In the genomic region with DNA sequence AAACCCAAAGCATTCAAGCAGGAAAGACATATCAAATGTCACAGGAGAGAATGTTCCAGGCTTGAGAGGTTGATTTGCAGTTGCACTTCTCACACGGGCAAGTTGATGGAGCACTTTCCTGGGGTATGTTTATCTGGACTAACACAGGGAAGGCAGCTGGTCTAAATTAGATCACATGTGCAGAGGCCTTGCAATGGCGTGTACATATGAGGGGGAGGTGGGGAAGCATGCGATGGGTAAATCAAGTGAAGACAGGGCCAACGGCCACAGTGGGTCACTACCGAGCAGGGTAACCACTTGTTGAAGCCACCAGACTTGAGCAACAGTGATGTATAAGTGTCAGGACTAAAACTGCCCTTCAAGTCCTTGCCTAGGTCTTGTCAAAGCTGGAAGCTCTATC, we compare ENCODE assay signal across 19 cellular contexts.
DNase-seq lines count a peak whose midpoint lies in the region; ATAC-seq, FAIRE-seq and TF ChIP-seq lines count a peak whose summit lies in the region.
"Had no signal": no experiment of that assay in that cellular context is flagged by ENCODE, and none has a peak within 500 bp of the region (broad histone marks: within the 10 kb centered on the region; RNA-seq: fewer than 3 reads in every experiment).

No MANE protein-coding gene starts in this region.

- H3K4me1 ChIP-seq in Caco-2 (peaks cover 46% of the 10 kb centered on the region), H1 (replicated peaks in 1 of 4; ENCODE audit: control insufficient read depth in 3 of 4, insufficient read depth in 4 of 4, low read length in 3 of 4) (no peaks in the 10 kb centered on the region)

- no peak for TF ChIP-seq POLR2A in H1 (IDR thresholded peaks at IDR 0.05; ENCODE audit: control extremely low read depth in 1 of 2, low read depth in 2 of 2, low read length in 2 of 2)

- no peaks in the 10 kb centered on the region for H3K79me2 ChIP-seq in H1 (ENCODE audit: control insufficient read depth in 1 of 2, insufficient read depth in 2 of 2, low read length in 2 of 2)

- peaks cover 20% of the 10 kb centered on the region for H3K4me1 Mint-ChIP-seq in T-helper 1 cell treated with Interleukin-12 subunit alpha and Interleukin-12 subunit beta and Interleukin-4 antibody, amounts not matched to agents 30 μg/mL and 1 μg/mL, for 36 hours (ENCODE audit: low read depth)
- peaks cover 63% of the 10 kb centered on the region for H3K4me1 Mint-ChIP-seq in Caco-2 (ENCODE audit: low read depth, unreplicated experiment)

- H3K4ac ChIP-seq in H1 (replicated peaks; ENCODE audit: insufficient read length, low read depth, low read length): no peak overlapping the region

- H2BK120ac ChIP-seq in H1 (replicated peaks; ENCODE audit: low read depth, low read length): no peak overlapping the region

- ATAC-seq in HG02884 (IDR thresholded peaks at IDR 0.05; ENCODE audit: unreplicated experiment): no peak
- ATAC-seq: PC-3 had no signal

- H3K4me3 ChIP-seq in Caco-2 (ENCODE audit: low read depth, low read length) (no peak overlapping the region), H1 (ENCODE audit: extremely low read depth in 1 of 4, insufficient read depth in 2 of 4, low read depth in 3 of 4, low read length in 4 of 4) (no peak overlapping the region)

- H3K27me3 ChIP-seq in Caco-2 (replicated peaks; ENCODE audit: control insufficient read depth, insufficient read depth, low read length) (no peaks in the 10 kb centered on the region), H1 (replicated peaks in 1 of 4; ENCODE audit: control insufficient read depth in 3 of 4, extremely low read depth in 1 of 4, insufficient read depth in 3 of 4, low read length in 3 of 4) (no peaks in the 10 kb centered on the region)

- H3K18ac ChIP-seq in H1 (ENCODE audit: extremely low read depth, low read length): no peak overlapping the region

- TF ChIP-seq CTCF in Caco-2 (IDR thresholded peaks at IDR 0.05; ENCODE audit: insufficient read depth in 1 of 2, low read depth in 1 of 2, low read length in 1 of 2, severe bottlenecking in 1 of 2, unreplicated experiment in 1 of 2) (no peak), H1 (IDR thresholded peaks at IDR 0.05; ENCODE audit: control extremely low read depth in 1 of 3, insufficient read depth in 1 of 3, low read depth in 1 of 3, low read length in 3 of 3) (peak in 2 of 3 experiments; percentile 24 to 33; a peak in 2 of 4 replicates)

- H4K5ac ChIP-seq in H1 (ENCODE audit: insufficient read length, low read depth, low read length): no peak overlapping the region

- TF ChIP-seq RAD21 in H1 (IDR thresholded peaks at IDR 0.05 in 1 of 2, conservative IDR thresholded peaks at IDR 0.05 in 1 of 2; ENCODE audit: low read depth in 2 of 2, low read length in 2 of 2): peak; percentile 21 to 47; a peak in 3 of 4 replicates

- H3K36me3 Mint-ChIP-seq in T-helper 1 cell treated with Interleukin-12 subunit alpha and Interleukin-12 subunit beta and Interleukin-4 antibody, amounts not matched to agents 30 μg/mL and 1 μg/mL, for 36 hours (ENCODE audit: low read depth): peaks cover 4% of the 10 kb centered on the region
- H3K36me3 Mint-ChIP-seq in Caco-2 (ENCODE audit: insufficient read depth, unreplicated experiment): peaks cover 4% of the 10 kb centered on the region

- H3K56ac ChIP-seq in H1 (replicated peaks; ENCODE audit: insufficient read length, low read depth, low read length): no peak overlapping the region

- no peak overlapping the region for H2BK5ac ChIP-seq in H1 (ENCODE audit: low read depth, low read length)

- no peak overlapping the region for H3K27ac ChIP-seq in H1 (ENCODE audit: low read depth, low read length)

- no peak for FAIRE-seq in H1 (lab: Jason Lieb, UNC)
- FAIRE-seq: A204.1, GM12891, GM19239 had no signal

- H3K9ac ChIP-seq in H1 (replicated peaks in 1 of 4; ENCODE audit: extremely low read depth in 1 of 4, low read depth in 3 of 4, low read length in 3 of 4): no peak overlapping the region

- DNase-seq in T-helper 1 cell: no peak
- DNase-seq in Caco-2: no peak
- peak; percentile 41 for DNase-seq in SK-N-DZ (ENCODE audit: low spot score)
- no peak for DNase-seq in H1 (ENCODE audit: low read depth in 1 of 2, low spot score in 2 of 2)
- DNase-seq in HuH-7.5 (ENCODE audit: low spot score): no peak
- no peak for DNase-seq in NCI-H2107 (lab: John Stamatoyannopoulos, UW)
- DNase-seq: C1 segment of cervical spinal cord, COR-L47, Karpas-422, NCI-H1436, NCI-H2081, NCI-H345, NCI-H69, PC-3 had no signal

- H3K9me3 ChIP-seq in Caco-2 (no peaks in the 10 kb centered on the region), H1 (ENCODE audit: insufficient read depth in 2 of 2, low read depth in 1 of 2, low read length in 1 of 2) (no peaks in the 10 kb centered on the region)

- no peak overlapping the region for H2BK12ac ChIP-seq in H1 (ENCODE audit: low read depth, low read length)

- H3K27ac Mint-ChIP-seq in T-helper 1 cell treated with Interleukin-12 subunit alpha and Interleukin-12 subunit beta and Interleukin-4 antibody, amounts not matched to agents 30 μg/mL and 1 μg/mL, for 36 hours: peak overlapping the region; percentile 50
- peak overlapping the region; percentile 65 for H3K27ac Mint-ChIP-seq in Caco-2 (ENCODE audit: unreplicated experiment)

- 96% methylated on average over 5 of the region's 5 CpGs; no CpG with 5 or more reads in 1 of the 2 experiments for WGBS in H1 (ENCODE audit: extremely low coverage in 1 of 2, insufficient coverage in 1 of 2, insufficient read length in 1 of 2, insufficient replicate concordance in 2 of 2, low coverage in 1 of 2, low lambda C conversion rate in 2 of 2, missing lambda C conversion rate in 1 of 2), 2 experiments

- TF ChIP-seq EP300 in H1 (IDR thresholded peaks at IDR 0.05; ENCODE audit: borderline replicate concordance in 1 of 2, low read depth in 2 of 2, low read length in 2 of 2): no peak

- H3K27me3 Mint-ChIP-seq in T-helper 1 cell treated with Interleukin-12 subunit alpha and Interleukin-12 subunit beta and Interleukin-4 antibody, amounts not matched to agents 30 μg/mL and 1 μg/mL, for 36 hours (ENCODE audit: low read depth): no peaks in the 10 kb centered on the region
- H3K27me3 Mint-ChIP-seq in Caco-2 (ENCODE audit: insufficient read depth, unreplicated experiment): no peaks in the 10 kb centered on the region

- no peak overlapping the region for H2BK20ac ChIP-seq in H1 (ENCODE audit: low read length)

- POLR2A ChIA-PET in Caco-2 (lab: Charles Lee) (no interaction called here), H1 (lab: Charles Lee; ENCODE audit: partially characterized antibody) (interaction anchor here (0.6 kb wide), 1 partner anchor 38 kb away, joined by 3 read pairs; no protein-coding TSS in a partner anchor)

- H3K4me2 ChIP-seq in H1 (ENCODE audit: insufficient read depth in 1 of 2, low read depth in 2 of 2, low read length in 2 of 2): no peak overlapping the region

- no peak overlapping the region for H4K91ac ChIP-seq in H1 (replicated peaks; ENCODE audit: insufficient read length, low read length)

- CTCF ChIA-PET in Caco-2 (lab: Charles Lee): no interaction called here
- CTCF ChIA-PET in H1 (lab: Charles Lee; ENCODE audit: partially characterized antibody): interaction anchor here (0.7 to 1.3 kb wide), 3 partner anchors 10 to 976 kb away, joined by 3 read pairs; no protein-coding TSS in a partner anchor

- no peak overlapping the region for H2BK15ac ChIP-seq in H1 (ENCODE audit: low read length)

- no peak overlapping the region for H2AFZ ChIP-seq in H1 (ENCODE audit: low read length)

- no peaks in the 10 kb centered on the region for H3K79me1 ChIP-seq in H1 (ENCODE audit: low read depth, low read length)

- H4K20me1 ChIP-seq in H1 (replicated peaks in 1 of 2; ENCODE audit: control insufficient read depth in 1 of 2, insufficient read depth in 2 of 2, low read length in 2 of 2): no peaks in the 10 kb centered on the region

- H3K14ac ChIP-seq in H1 (ENCODE audit: insufficient read length): no peak overlapping the region

- intact Hi-C loops in Caco-2 (cut with micrococcal nuclease; ENCODE audit: unreplicated experiment): loop anchor here (5.0 to 10.0 kb wide), 2 partner anchors 250 to 508 kb away; no protein-coding TSS in a partner anchor

- no peaks in the 10 kb centered on the region for H3K23me2 ChIP-seq in H1 (ENCODE audit: low read depth, low read length)

- H2AK5ac ChIP-seq in H1 (ENCODE audit: low read depth, low read length): no peak overlapping the region

- no TSS peak for BruUV-seq in Caco-2 (replicated peaks; lab: Mats Ljungman, UMichigan)

- H4K8ac ChIP-seq in H1 (ENCODE audit: extremely low read depth, insufficient read depth, low read length): no peak overlapping the region

- no peak overlapping the region for H3K4me3 Mint-ChIP-seq in T-helper 1 cell treated with Interleukin-12 subunit alpha and Interleukin-12 subunit beta and Interleukin-4 antibody, amounts not matched to agents 30 μg/mL and 1 μg/mL, for 36 hours
- H3K4me3 Mint-ChIP-seq in Caco-2 (ENCODE audit: unreplicated experiment): no peak overlapping the region

- no peak overlapping the region for H3K23ac ChIP-seq in H1 (ENCODE audit: insufficient read length)

- peaks cover 5% of the 10 kb centered on the region for H3K9me3 Mint-ChIP-seq in T-helper 1 cell treated with Interleukin-12 subunit alpha and Interleukin-12 subunit beta and Interleukin-4 antibody, amounts not matched to agents 30 μg/mL and 1 μg/mL, for 36 hours
- peaks cover 16% of the 10 kb centered on the region for H3K9me3 Mint-ChIP-seq in Caco-2 (ENCODE audit: unreplicated experiment)

- H3K36me3 ChIP-seq in Caco-2 (ENCODE audit: control insufficient read depth, insufficient read depth, low read length): no peaks in the 10 kb centered on the region
- H3K36me3 ChIP-seq in H1 (ENCODE audit: control insufficient read depth in 2 of 4, insufficient read depth in 4 of 4, low read length in 3 of 4): no peaks in the 10 kb centered on the region

TF ChIP-seq in H1, 55 proteins besides CTCF, POLR2A, EP300 and RAD21:
- TF ChIP-seq SRF (IDR thresholded peaks at IDR 0.05; ENCODE audit: low read depth, low read length) (no peak), CHD1 (IDR thresholded peaks at IDR 0.05; ENCODE audit: low read depth, low read length) (no peak), CBX8 (IDR thresholded peaks at IDR 0.05; ENCODE audit: borderline replicate concordance, low read depth, low read length) (no peak), KDM5A (IDR thresholded peaks at IDR 0.05; ENCODE audit: low read length) (no peak), SIN3A (conservative IDR thresholded peaks at IDR 0.05 in 1 of 2, IDR thresholded peaks at IDR 0.05 in 1 of 2; ENCODE audit: low read depth in 1 of 2, low read length in 2 of 2) (no peak)
TF ChIP-seq in H1: peak in this region for 0.

Comparison
In these comparisons a context has a peak if more than half of its experiments do, and no peak if none do; other contexts are left out.
1. CTCF ChIP-seq: peak in H1 (2 of 3); none in Caco-2 (0 of 2).